17 cellular contexts compared by ENCODE assay signal in the genomic region with DNA sequence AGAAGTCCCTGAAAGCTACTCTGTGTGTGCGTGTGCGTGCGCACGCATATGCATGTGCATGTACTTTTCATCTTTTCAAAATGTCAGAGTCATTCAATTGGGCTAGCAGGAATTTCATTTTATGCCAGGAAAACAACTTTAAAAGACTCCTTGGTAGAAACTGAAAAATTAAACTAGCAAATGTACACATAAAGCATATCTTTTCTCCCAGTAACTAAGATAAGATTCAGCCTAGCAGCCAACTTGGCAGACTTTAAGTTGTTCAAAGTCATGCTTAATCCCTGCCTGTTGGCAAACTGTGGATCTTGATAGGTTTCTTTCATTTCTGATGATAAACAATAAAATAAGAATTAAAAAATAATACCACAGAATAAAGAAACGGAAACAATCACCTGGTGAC.
A peak's percentile ranks its signal among the peaks of the same experiment; 100 is the strongest.
DNase-seq lines count a peak whose midpoint lies in the region; ATAC-seq, FAIRE-seq and TF ChIP-seq lines count a peak whose summit lies in the region.
"Had no signal": no experiment of that assay in that cellular context is flagged by ENCODE, and none has a peak within 500 bp of the region (broad histone marks: within the 10 kb centered on the region; RNA-seq: fewer than 3 reads in every experiment).

No MANE protein-coding gene starts in this region.

- no peak overlapping the region for H3K9ac ChIP-seq in astrocyte (ENCODE audit: low read length)
- H3K9ac ChIP-seq: GM23248 had no signal

- H3K4me3 Mint-ChIP-seq in astrocyte (ENCODE audit: unreplicated experiment) = no peak overlapping the region
- no peak overlapping the region for H3K4me3 Mint-ChIP-seq in stimulated activated naive CD8-positive, alpha-beta T cell treated with anti-CD3 and anti-CD28 coated beads, Interleukin-15, amount 100 ng/mL, for 72 hours
- H3K4me3 Mint-ChIP-seq: CD4-positive, alpha-beta memory T cell; H9 had no signal

- ATAC-seq in GM19467 (IDR thresholded peaks at IDR 0.05; ENCODE audit: unreplicated experiment) = no peak
- ATAC-seq in stimulated activated naive CD8-positive, alpha-beta T cell treated with anti-CD3 and anti-CD28 coated beads, Interleukin-15, amount 100 ng/mL, for 72 hours = no peak
- ATAC-seq: HCT116 had no signal

- no peaks in the 10 kb centered on the region for H3K27me3 ChIP-seq in astrocyte (ENCODE audit: insufficient read depth, low read length)

- no peaks in the 10 kb centered on the region for H3K9me3 ChIP-seq in astrocyte (ENCODE audit: insufficient read depth, low read depth, low read length)
- H3K9me3 ChIP-seq: Caco-2 had no signal

- no peaks in the 10 kb centered on the region for H3K4me1 ChIP-seq in astrocyte (ENCODE audit: insufficient read depth, low read length)
- H3K4me1 ChIP-seq: Caco-2 had no signal

- H3K4me3 ChIP-seq in astrocyte (ENCODE audit: insufficient read depth, low read depth, low read length) (no peak overlapping the region), fibroblast of the aortic adventitia (ENCODE audit: low read depth, low read length) (no peak overlapping the region)
- H3K4me3 ChIP-seq: GM23248 had no signal

- no peaks in the 10 kb centered on the region for H3K27me3 Mint-ChIP-seq in astrocyte (ENCODE audit: low read depth, unreplicated experiment)
- H3K27me3 Mint-ChIP-seq in stimulated activated naive CD8-positive, alpha-beta T cell treated with anti-CD3 and anti-CD28 coated beads, Interleukin-15, amount 100 ng/mL, for 72 hours = no peaks in the 10 kb centered on the region
- H3K27me3 Mint-ChIP-seq: CD4-positive, alpha-beta memory T cell had no signal

- H3K4me1 Mint-ChIP-seq in astrocyte (ENCODE audit: low read depth, unreplicated experiment) = peaks cover 4% of the 10 kb centered on the region
- no peaks in the 10 kb centered on the region for H3K4me1 Mint-ChIP-seq in stimulated activated naive CD8-positive, alpha-beta T cell treated with anti-CD3 and anti-CD28 coated beads, Interleukin-15, amount 100 ng/mL, for 72 hours
- H3K4me1 Mint-ChIP-seq: CD4-positive, alpha-beta memory T cell had no signal

- H4K20me1 ChIP-seq in astrocyte (ENCODE audit: insufficient read depth, low read length) = no peaks in the 10 kb centered on the region

- H3K9me3 Mint-ChIP-seq in astrocyte (ENCODE audit: unreplicated experiment) = no peaks in the 10 kb centered on the region
- H3K9me3 Mint-ChIP-seq in stimulated activated naive CD8-positive, alpha-beta T cell treated with anti-CD3 and anti-CD28 coated beads, Interleukin-15, amount 100 ng/mL, for 72 hours = peaks cover 8 to 9% of the 10 kb centered on the region in 2 donors

- H3K27ac ChIP-seq in astrocyte (ENCODE audit: low read depth, low read length) = no peak overlapping the region
- H3K27ac ChIP-seq: GM23248 had no signal

- H3K27ac Mint-ChIP-seq in astrocyte (ENCODE audit: unreplicated experiment) = no peak overlapping the region
- no peak overlapping the region for H3K27ac Mint-ChIP-seq in stimulated activated naive CD8-positive, alpha-beta T cell treated with anti-CD3 and anti-CD28 coated beads, Interleukin-15, amount 100 ng/mL, for 72 hours
- H3K27ac Mint-ChIP-seq: CD4-positive, alpha-beta memory T cell; H9 had no signal

- DNase-seq in NCI-H226 (peak; percentile 28), astrocyte (ENCODE audit: low read depth) (peak; percentile 16), fibroblast of the aortic adventitia (ENCODE audit: low read depth) (peak; percentile 73), NCI-H1694 treated with DMSO at 0.1 percent for 48 hours (lab: John Stamatoyannopoulos, UW) (no peak), HK-2 (ENCODE audit: unreplicated experiment) (no peak)
- DNase-seq in stimulated activated naive CD8-positive, alpha-beta T cell treated with anti-CD3 and anti-CD28 coated beads, Interleukin-15, amount 100 ng/mL, for 72 hours = no peak
- DNase-seq: C1 segment of cervical spinal cord; Caco-2; CD4-positive, alpha-beta memory T cell; DMS153; DND-41; GM23248; H9 had no signal

- TF ChIP-seq CTCF in astrocyte (IDR thresholded peaks at IDR 0.05; ENCODE audit: insufficient read depth, low read depth, low read length) (no peak), fibroblast of the aortic adventitia (IDR thresholded peaks at IDR 0.05; ENCODE audit: insufficient read depth, low read length) (no peak)

- no peak overlapping the region for H2AFZ ChIP-seq in astrocyte (ENCODE audit: low read depth, low read length)
- H2AFZ ChIP-seq: GM23248 had no signal

- no peaks in the 10 kb centered on the region for H3K36me3 Mint-ChIP-seq in astrocyte (ENCODE audit: low read depth, unreplicated experiment)
- H3K36me3 Mint-ChIP-seq: CD4-positive, alpha-beta memory T cell had no signal

- H3K4me2 ChIP-seq in astrocyte (ENCODE audit: low read length) = no peak overlapping the region

- no peaks in the 10 kb centered on the region for H3K36me3 ChIP-seq in astrocyte (ENCODE audit: insufficient read depth, low read length)

- FAIRE-seq in astrocyte (lab: Jason Lieb, UNC) = no peak
- FAIRE-seq: G401.6, GM12892 had no signal

- no peaks in the 10 kb centered on the region for H3K79me2 ChIP-seq in astrocyte (ENCODE audit: insufficient read depth, low read length)

Comparison
In these comparisons a context has a peak if more than half of its experiments do, and no peak if none do; other contexts are left out.
1. DNase-seq: peak in NCI-H226 (single experiment), astrocyte (single experiment) and fibroblast of the aortic adventitia (single experiment); none in NCI-H1694 treated with DMSO at 0.1 percent for 48 hours (single experiment), stimulated activated naive CD8-positive, alpha-beta T cell treated with anti-CD3 and anti-CD28 coated beads, Interleukin-15, amount 100 ng/mL, for 72 hours (0 of 2) and HK-2 (single experiment).